ENCODE assay signal across 12 cellular contexts in genomic region chr22:41177040-41177625, GRCh38.
"Had no signal": no experiment of that assay in that cellular context is flagged by ENCODE, and none has a peak within 500 bp of the region (broad histone marks: within the 10 kb centered on the region; RNA-seq: fewer than 3 reads in every experiment).

No MANE protein-coding gene starts in this region.

- H3K9ac ChIP-seq: SK-N-SH had no signal

- H3K27me3 Mint-ChIP-seq: activated naive CD8-positive, alpha-beta T cell treated with anti-CD3 and anti-CD28 coated beads, Interleukin-2, amount 10 ng/mL, durations not matched to agents 7 days and 5 days; naive B cell; stimulated activated naive CD8-positive, alpha-beta T cell treated with anti-CD3 and anti-CD28 coated beads, Interleukin-15, amount 100 ng/mL, for 72 hours had no signal

- DNase-seq: activated naive CD8-positive, alpha-beta T cell treated with anti-CD3 and anti-CD28 coated beads, Interleukin-2, amount 10 ng/mL, durations not matched to agents 7 days and 5 days; activated T-cell treated with anti-CD3 and anti-CD28 coated beads, Interleukin-2, amount 50 U/mL, for 72 hours; effector CD4-positive, alpha-beta T cell; naive B cell; SK-N-SH; stimulated activated CD4-positive, alpha-beta T cell treated with anti-CD3 and anti-CD28 coated beads, Interleukin-15, amount 100 ng/mL, for 24 hours; stimulated activated CD4-positive, alpha-beta T cell treated with anti-CD3 and anti-CD28 coated beads, Interleukin-4, amount 100 ng/mL, for 24 hours; stimulated activated naive CD8-positive, alpha-beta T cell treated with anti-CD3 and anti-CD28 coated beads, Interleukin-15, amount 100 ng/mL, for 72 hours had no signal

- H3K4me3 Mint-ChIP-seq: activated naive CD8-positive, alpha-beta T cell treated with anti-CD3 and anti-CD28 coated beads, Interleukin-2, amount 10 ng/mL, durations not matched to agents 7 days and 5 days; activated T-cell treated with anti-CD3 and anti-CD28 coated beads, Interleukin-2, amount 50 U/mL, for 72 hours; mesothelial cell of epicardium; stimulated activated naive CD8-positive, alpha-beta T cell treated with anti-CD3 and anti-CD28 coated beads, Interleukin-15, amount 100 ng/mL, for 72 hours; T-helper 1 cell treated with Interleukin-12 subunit alpha and Interleukin-12 subunit beta and Interleukin-4 antibody, amounts not matched to agents 30 μg/mL and 1 μg/mL, for 36 hours had no signal

- H3K4me2 ChIP-seq: SK-N-SH had no signal

- H3K9me3 ChIP-seq: heart left ventricle, SK-N-SH, vagina had no signal

- H3K27ac ChIP-seq: heart left ventricle, vagina had no signal

- H3K4me3 ChIP-seq: heart left ventricle, vagina had no signal

- H3K9me2 ChIP-seq: SK-N-SH had no signal

- H3K27me3 ChIP-seq: heart left ventricle, vagina had no signal

- H3K9me3 Mint-ChIP-seq: activated naive CD8-positive, alpha-beta T cell treated with anti-CD3 and anti-CD28 coated beads, Interleukin-2, amount 10 ng/mL, durations not matched to agents 7 days and 5 days; activated T-cell treated with anti-CD3 and anti-CD28 coated beads, Interleukin-2, amount 50 U/mL, for 72 hours; mesothelial cell of epicardium; naive B cell; stimulated activated naive CD8-positive, alpha-beta T cell treated with anti-CD3 and anti-CD28 coated beads, Interleukin-15, amount 100 ng/mL, for 72 hours; T-helper 1 cell treated with Interleukin-12 subunit alpha and Interleukin-12 subunit beta and Interleukin-4 antibody, amounts not matched to agents 30 μg/mL and 1 μg/mL, for 36 hours had no signal

- ATAC-seq: activated T-cell treated with anti-CD3 and anti-CD28 coated beads, Interleukin-2, amount 50 U/mL, for 72 hours; stimulated activated naive CD8-positive, alpha-beta T cell treated with anti-CD3 and anti-CD28 coated beads, Interleukin-15, amount 100 ng/mL, for 72 hours had no signal

- H3K27ac Mint-ChIP-seq: activated naive CD8-positive, alpha-beta T cell treated with anti-CD3 and anti-CD28 coated beads, Interleukin-2, amount 10 ng/mL, durations not matched to agents 7 days and 5 days; activated T-cell treated with anti-CD3 and anti-CD28 coated beads, Interleukin-2, amount 50 U/mL, for 72 hours; mesothelial cell of epicardium; T-helper 1 cell treated with Interleukin-12 subunit alpha and Interleukin-12 subunit beta and Interleukin-4 antibody, amounts not matched to agents 30 μg/mL and 1 μg/mL, for 36 hours had no signal
